10 cellular contexts compared by ENCODE assay signal in genomic region chr10:44913312-44914079, GRCh38. TPM values are rescaled to one million over a fixed set of nuclear protein-coding genes. Genes with fewer than 3 reads are reported as not detected.
DNase-seq lines count a peak whose midpoint lies in the region; ATAC-seq and TF ChIP-seq lines count a peak whose summit lies in the region.
"Had no signal": no experiment of that assay in that cellular context is flagged by ENCODE, and none has a peak within 500 bp of the region (broad histone marks: within the 10 kb centered on the region; RNA-seq: fewer than 3 reads in every experiment).

No MANE protein-coding gene starts in this region.

- ATAC-seq in activated T-cell treated with anti-CD3 and anti-CD28 coated beads, Interleukin-2, amount 50 U/mL, for 4 hours: peak; percentile 55 to 58
- ATAC-seq in natural killer cell: peak; percentile 49 to 78 (median 54)

- H3K4me1 Mint-ChIP-seq in activated T-cell treated with anti-CD3 and anti-CD28 coated beads, Interleukin-2, amount 50 U/mL, for 4 hours (ENCODE audit: low read depth): peaks cover 13% of the 10 kb centered on the region
- peaks cover 10 to 12% of the 10 kb centered on the region in 2 donors for H3K4me1 Mint-ChIP-seq in natural killer cell
- H3K4me1 Mint-ChIP-seq in osteocyte (ENCODE audit: unreplicated experiment): peaks cover 13% of the 10 kb centered on the region

- H3K4me3 Mint-ChIP-seq in activated T-cell treated with anti-CD3 and anti-CD28 coated beads, Interleukin-2, amount 50 U/mL, for 4 hours: no peak overlapping the region
- peak overlapping the region; percentile 53 for H3K4me3 Mint-ChIP-seq in natural killer cell
- H3K4me3 Mint-ChIP-seq in osteocyte (ENCODE audit: unreplicated experiment): no peak overlapping the region
- H3K4me3 Mint-ChIP-seq: central memory CD8-positive, alpha-beta T cell had no signal

- CTCF ChIA-PET in GM10248 (lab: Yijun Ruan, JAX): no interaction called here

- peak; percentile 97 for DNase-seq in GF-D8 (lab: John Stamatoyannopoulos, UW)
- DNase-seq in MV-4-11 (lab: John Stamatoyannopoulos, UW): peak; percentile 87
- no peak for DNase-seq in activated T-cell treated with anti-CD3 and anti-CD28 coated beads, Interleukin-2, amount 50 U/mL, for 4 hours
- no peak for DNase-seq in natural killer cell
- no peak for DNase-seq in GM10248 (ENCODE audit: extremely low spot score)
- no peak for DNase-seq in NCI-H446 (lab: John Stamatoyannopoulos, UW)
- DNase-seq in osteocyte (ENCODE audit: extremely low spot score, unreplicated experiment): no peak
- DNase-seq: GOT3, islet precursor cell had no signal

- TF ChIP-seq CTCF in natural killer cell (IDR thresholded peaks at IDR 0.05) (no peak), GM10248 (IDR thresholded peaks at IDR 0.05; ENCODE audit: control extremely low read depth, extremely low read depth, low read depth, missing control alignments) (no peak), osteocyte (IDR thresholded peaks at IDR 0.05) (no peak)

- H3K27ac Mint-ChIP-seq in natural killer cell (peak overlapping the region; percentile 63 to 80), osteocyte (ENCODE audit: unreplicated experiment) (no peak overlapping the region)

- intact Hi-C loops in natural killer cell (cut with micrococcal nuclease): no loop called here

- POLR2A ChIA-PET in GM10248 (lab: Yijun Ruan, JAX): no interaction called here

- no peaks in the 10 kb centered on the region for H3K27me3 Mint-ChIP-seq in activated T-cell treated with anti-CD3 and anti-CD28 coated beads, Interleukin-2, amount 50 U/mL, for 4 hours (ENCODE audit: low read depth)
- H3K27me3 Mint-ChIP-seq in natural killer cell (ENCODE audit: low read depth in 2 of 2) (peaks cover 7 to 13% of the 10 kb centered on the region in 2 donors), osteocyte (ENCODE audit: unreplicated experiment) (peaks cover 32% of the 10 kb centered on the region)

- H3K9me3 Mint-ChIP-seq in activated T-cell treated with anti-CD3 and anti-CD28 coated beads, Interleukin-2, amount 50 U/mL, for 4 hours: no peaks in the 10 kb centered on the region
- H3K9me3 Mint-ChIP-seq in natural killer cell (no peaks in the 10 kb centered on the region), osteocyte (ENCODE audit: unreplicated experiment) (peaks cover 8% of the 10 kb centered on the region)
- H3K9me3 Mint-ChIP-seq: central memory CD8-positive, alpha-beta T cell had no signal

- H3K36me3 Mint-ChIP-seq in activated T-cell treated with anti-CD3 and anti-CD28 coated beads, Interleukin-2, amount 50 U/mL, for 4 hours (ENCODE audit: insufficient read depth): no peaks in the 10 kb centered on the region
- no peaks in the 10 kb centered on the region for H3K36me3 Mint-ChIP-seq in natural killer cell
- H3K36me3 Mint-ChIP-seq in osteocyte (ENCODE audit: unreplicated experiment): no peaks in the 10 kb centered on the region

RNA-seq across cellular contexts. Expression of gene TMEM72, which starts 2.4 kb away (rescaled TPM):
- total RNA-seq in activated T-cell treated with anti-CD3 and anti-CD28 coated beads, Interleukin-2, amount 50 U/mL, for 4 hours: not detected
- total RNA-seq in natural killer cell: not detected
- total RNA-seq in osteocyte: not detected in 2 replicates

RNA-seq across cellular contexts. Expression of gene RASSF4, which starts 46.1 kb away (rescaled TPM):
- under 1 TPM; 0.28 to 0.61 (median 0.33) TPM for total RNA-seq in activated T-cell treated with anti-CD3 and anti-CD28 coated beads, Interleukin-2, amount 50 U/mL, for 4 hours
- total RNA-seq in natural killer cell: 100 to 1,000 TPM in 2 of 3 donors, 10 to 100 TPM in 1; 99.8 to 116 (median 104) TPM
- 11.7 and 11.8 TPM in 2 replicates for total RNA-seq in osteocyte

Comparison
In these comparisons a context has a peak if more than half of its experiments do, and no peak if none do; other contexts are left out.
1. DNase-seq: peak in GF-D8 (single experiment) and MV-4-11 (single experiment); none in activated T-cell treated with anti-CD3 and anti-CD28 coated beads, Interleukin-2, amount 50 U/mL, for 4 hours (single experiment), natural killer cell (single experiment), GM10248 (single experiment), NCI-H446 (0 of 2) and osteocyte (single experiment).